ENCODE assay signal across 31 cellular contexts in the genomic region with DNA sequence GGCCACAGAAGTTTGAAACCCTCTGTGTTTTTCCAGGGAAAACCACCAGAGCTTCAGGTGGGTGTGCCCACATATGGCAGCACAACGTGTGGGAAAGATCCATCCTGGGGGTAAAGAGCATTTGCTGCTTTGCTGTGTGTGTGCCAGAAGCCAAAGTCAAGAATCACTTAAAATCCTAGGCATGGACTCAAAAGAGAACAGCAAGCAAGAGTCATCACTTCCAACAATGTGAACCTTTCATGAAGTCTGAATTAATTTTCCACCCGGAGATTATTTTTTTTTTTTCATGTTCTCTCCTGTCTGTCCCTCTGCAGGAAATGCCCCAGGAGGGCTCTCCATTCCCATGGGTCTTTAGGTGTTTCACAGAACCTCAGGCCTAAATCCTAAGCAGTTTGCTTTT.
DNase-seq lines count a peak whose midpoint lies in the region; FAIRE-seq and TF ChIP-seq lines count a peak whose summit lies in the region.
"Had no signal": no experiment of that assay in that cellular context is flagged by ENCODE, and none has a peak within 500 bp of the region (broad histone marks: within the 10 kb centered on the region; RNA-seq: fewer than 3 reads in every experiment).

No MANE protein-coding gene starts in this region.

- H3K79me2 ChIP-seq in GM23248 (ENCODE audit: insufficient read depth) (no peaks in the 10 kb centered on the region), astrocyte (ENCODE audit: insufficient read depth, low read length) (no peaks in the 10 kb centered on the region)

- no peak overlapping the region for H3K4me3 Mint-ChIP-seq in astrocyte (ENCODE audit: unreplicated experiment)
- no peak overlapping the region for H3K4me3 Mint-ChIP-seq in activated T-helper 2 cell treated with anti-CD3 and anti-CD28 coated beads, Interferon-gamma antibody, Interleukin-2, Interleukin-4, amounts not matched to agents 10 μg/mL and 5 μg/mL and 100 μg/mL, durations not matched to agents 14 hours and 24 hours and 36 hours (ENCODE audit: low read depth)
- H3K4me3 Mint-ChIP-seq: activated CD4-positive, alpha-beta memory T cell treated with anti-CD3 and anti-CD28 coated beads for 36 hours; brain; naive B cell; type B pancreatic cell had no signal

- TF ChIP-seq CTCF in astrocyte (IDR thresholded peaks at IDR 0.05; ENCODE audit: insufficient read depth, low read depth, low read length) (no peak), fibroblast of mammary gland (conservative IDR thresholded peaks at IDR 0.05; ENCODE audit: control insufficient read depth, insufficient read depth, low read depth, low read length) (no peak)

- H3K27me3 Mint-ChIP-seq in astrocyte (ENCODE audit: low read depth, unreplicated experiment): no peaks in the 10 kb centered on the region
- peaks cover 5% of the 10 kb centered on the region for H3K27me3 Mint-ChIP-seq in activated T-helper 2 cell treated with anti-CD3 and anti-CD28 coated beads, Interferon-gamma antibody, Interleukin-2, Interleukin-4, amounts not matched to agents 10 μg/mL and 5 μg/mL and 100 μg/mL, durations not matched to agents 14 hours and 24 hours and 36 hours (ENCODE audit: low read depth)
- H3K27me3 Mint-ChIP-seq: activated CD4-positive, alpha-beta memory T cell treated with anti-CD3 and anti-CD28 coated beads for 36 hours; naive B cell had no signal

- no peak overlapping the region for H3K4me2 ChIP-seq in GM23248 (ENCODE audit: unreplicated experiment)
- H3K4me2 ChIP-seq in astrocyte (ENCODE audit: low read length): no peak overlapping the region

- H3K27me3 ChIP-seq in GM23248 (replicated peaks; ENCODE audit: insufficient read depth) (no peaks in the 10 kb centered on the region; the same call in 1 of the 2 replicates), astrocyte (ENCODE audit: insufficient read depth, low read length) (peaks cover 7% of the 10 kb centered on the region)
- H3K27me3 ChIP-seq: heart right ventricle, sigmoid colon had no signal

- TF ChIP-seq POLR2A in erythroblast (IDR thresholded peaks at IDR 0.05; ENCODE audit: low read length): no peak

- no peaks in the 10 kb centered on the region for H3K9me3 Mint-ChIP-seq in astrocyte (ENCODE audit: unreplicated experiment)
- H3K9me3 Mint-ChIP-seq in activated T-helper 2 cell treated with anti-CD3 and anti-CD28 coated beads, Interferon-gamma antibody, Interleukin-2, Interleukin-4, amounts not matched to agents 10 μg/mL and 5 μg/mL and 100 μg/mL, durations not matched to agents 14 hours and 24 hours and 36 hours: no peaks in the 10 kb centered on the region
- H3K9me3 Mint-ChIP-seq: activated CD4-positive, alpha-beta memory T cell treated with anti-CD3 and anti-CD28 coated beads for 36 hours; brain; naive B cell; type B pancreatic cell had no signal

- no peaks in the 10 kb centered on the region for H3K36me3 ChIP-seq in GM23248 (ENCODE audit: low read depth)
- no peaks in the 10 kb centered on the region for H3K36me3 ChIP-seq in astrocyte (ENCODE audit: insufficient read depth, low read length)
- H3K36me3 ChIP-seq: HAP-1, heart right ventricle, sigmoid colon had no signal

- no peaks in the 10 kb centered on the region for H3K36me3 Mint-ChIP-seq in astrocyte (ENCODE audit: low read depth, unreplicated experiment)
- H3K36me3 Mint-ChIP-seq in activated T-helper 2 cell treated with anti-CD3 and anti-CD28 coated beads, Interferon-gamma antibody, Interleukin-2, Interleukin-4, amounts not matched to agents 10 μg/mL and 5 μg/mL and 100 μg/mL, durations not matched to agents 14 hours and 24 hours and 36 hours (ENCODE audit: low read depth): no peaks in the 10 kb centered on the region
- H3K36me3 Mint-ChIP-seq: activated CD4-positive, alpha-beta memory T cell treated with anti-CD3 and anti-CD28 coated beads for 36 hours; brain; naive B cell; type B pancreatic cell had no signal

- H3K4me3 ChIP-seq in GM23248: no peak overlapping the region
- H3K4me3 ChIP-seq in astrocyte (ENCODE audit: insufficient read depth, low read depth, low read length): no peak overlapping the region
- H3K4me3 ChIP-seq in fibroblast of mammary gland (ENCODE audit: control insufficient read depth, low read depth, low read length): no peak overlapping the region
- H3K4me3 ChIP-seq: HAP-1, heart right ventricle, psoas muscle, sigmoid colon had no signal

- H3K4me1 ChIP-seq in GM23248 (ENCODE audit: insufficient read depth) (peaks cover 7% of the 10 kb centered on the region; the same call in 1 of the 2 replicates), astrocyte (ENCODE audit: insufficient read depth, low read length) (no peaks in the 10 kb centered on the region)
- H3K4me1 ChIP-seq: psoas muscle, sigmoid colon had no signal

- no peaks in the 10 kb centered on the region for H3F3A ChIP-seq in GM23248 (ENCODE audit: insufficient read depth)

- H3K27ac ChIP-seq in GM23248 (no peak overlapping the region), astrocyte (ENCODE audit: low read depth, low read length) (no peak overlapping the region)
- H3K27ac ChIP-seq: C4-2B, heart right ventricle, psoas muscle, sigmoid colon had no signal

- peaks cover 19% of the 10 kb centered on the region for H3K4me1 Mint-ChIP-seq in astrocyte (ENCODE audit: low read depth, unreplicated experiment)
- H3K4me1 Mint-ChIP-seq in activated T-helper 2 cell treated with anti-CD3 and anti-CD28 coated beads, Interferon-gamma antibody, Interleukin-2, Interleukin-4, amounts not matched to agents 10 μg/mL and 5 μg/mL and 100 μg/mL, durations not matched to agents 14 hours and 24 hours and 36 hours (ENCODE audit: low read depth): peaks cover 14% of the 10 kb centered on the region

- H2AFZ ChIP-seq in GM23248 (no peak overlapping the region), astrocyte (ENCODE audit: low read depth, low read length) (no peak overlapping the region)

- H3K9ac ChIP-seq in GM23248 (no peak overlapping the region), astrocyte (ENCODE audit: low read length) (no peak overlapping the region)

- no peaks in the 10 kb centered on the region for H3K9me3 ChIP-seq in GM23248 (ENCODE audit: low read depth)
- H3K9me3 ChIP-seq in astrocyte (ENCODE audit: insufficient read depth, low read depth, low read length): no peaks in the 10 kb centered on the region
- H3K9me3 ChIP-seq: HAP-1, heart right ventricle, psoas muscle, sigmoid colon had no signal

- DNase-seq in GM23248: peak; percentile 54
- peak; percentile 41 for DNase-seq in astrocyte (ENCODE audit: low read depth)
- peak; percentile 48 for DNase-seq in fibroblast of mammary gland (ENCODE audit: low read depth)
- peak; percentile 49 for DNase-seq in renal cortical epithelial cell (ENCODE audit: low read depth)
- DNase-seq in erythroblast (lab: John Stamatoyannopoulos, UW): no peak
- DNase-seq in AML-193 (lab: John Stamatoyannopoulos, UW): no peak
- no peak for DNase-seq in activated T-helper 2 cell treated with anti-CD3 and anti-CD28 coated beads, Interferon-gamma antibody, Interleukin-2, Interleukin-4, amounts not matched to agents 10 μg/mL and 5 μg/mL and 100 μg/mL, durations not matched to agents 14 hours and 24 hours and 36 hours (ENCODE audit: low spot score)
- DNase-seq in occipital lobe (lab: John Stamatoyannopoulos, UW): no peak
- DNase-seq: activated CD4-positive, alpha-beta memory T cell treated with anti-CD3 and anti-CD28 coated beads for 36 hours; activated CD4-positive, CD25-positive, alpha-beta regulatory T cell treated with anti-CD3 and anti-CD28 coated beads, Interleukin-2, amount 50 U/mL, for 72 hours; activated naive CD4-positive, alpha-beta T cell treated with Interleukin-2 at 50 U/mL for 16 hours; Calu3; DMS79 treated with DMSO at 0.1 percent for 48 hours; GF-D8; heart right ventricle; IMR-90; kidney; left ventricle myocardium superior; naive B cell; NCI-H1092; NCI-H1694 treated with DMSO at 0.1 percent for 48 hours; NCI-H446 treated with DMSO at 0.1 percent for 48 hours; NCI-H774; psoas muscle; RPMI8226; sigmoid colon; stimulated activated CD4-positive, alpha-beta T cell treated with anti-CD3 and anti-CD28 coated beads, Interleukin-4, amount 100 ng/mL, for 24 hours had no signal

- in situ Hi-C loops in GM23248 (cut with MboI): no loop called here

- H4K20me1 ChIP-seq in GM23248 (ENCODE audit: insufficient read depth) (no peaks in the 10 kb centered on the region), astrocyte (ENCODE audit: insufficient read depth, low read length) (no peaks in the 10 kb centered on the region)

- WGBS in GM23248 (ENCODE audit: low coverage in 1 of 2, low lambda C conversion rate in 2 of 2, missing lambda C conversion rate in 2 of 2), 2 experiments: 2 to 10% methylated on average over 2 of the region's 2 CpGs

- H3K9me2 ChIP-seq in GM23248 (ENCODE audit: insufficient read depth): no peaks in the 10 kb centered on the region

- intact Hi-C loops in activated T-helper 2 cell treated with anti-CD3 and anti-CD28 coated beads, Interferon-gamma antibody, Interleukin-2, Interleukin-4, amounts not matched to agents 10 μg/mL and 5 μg/mL and 100 μg/mL, durations not matched to agents 14 hours and 24 hours and 36 hours (cut with micrococcal nuclease): no loop called here

- no peak overlapping the region for H3K27ac Mint-ChIP-seq in astrocyte (ENCODE audit: unreplicated experiment)
- H3K27ac Mint-ChIP-seq in activated T-helper 2 cell treated with anti-CD3 and anti-CD28 coated beads, Interferon-gamma antibody, Interleukin-2, Interleukin-4, amounts not matched to agents 10 μg/mL and 5 μg/mL and 100 μg/mL, durations not matched to agents 14 hours and 24 hours and 36 hours: no peak overlapping the region
- H3K27ac Mint-ChIP-seq: activated CD4-positive, alpha-beta memory T cell treated with anti-CD3 and anti-CD28 coated beads for 36 hours; brain; naive B cell; type B pancreatic cell had no signal

- no peak for FAIRE-seq in astrocyte (lab: Jason Lieb, UNC)
- FAIRE-seq: kidney had no signal

Comparison
In these comparisons a context has a peak if more than half of its experiments do, and no peak if none do; other contexts are left out.
1. DNase-seq: peak in GM23248 (single experiment), astrocyte (single experiment), fibroblast of mammary gland (single experiment) and renal cortical epithelial cell (single experiment); none in erythroblast (0 of 2), AML-193 (0 of 2), activated T-helper 2 cell treated with anti-CD3 and anti-CD28 coated beads, Interferon-gamma antibody, Interleukin-2, Interleukin-4, amounts not matched to agents 10 μg/mL and 5 μg/mL and 100 μg/mL, durations not matched to agents 14 hours and 24 hours and 36 hours (single experiment) and occipital lobe (single experiment).